1 cellular context compared by ENCODE assay signal in the genomic region with DNA sequence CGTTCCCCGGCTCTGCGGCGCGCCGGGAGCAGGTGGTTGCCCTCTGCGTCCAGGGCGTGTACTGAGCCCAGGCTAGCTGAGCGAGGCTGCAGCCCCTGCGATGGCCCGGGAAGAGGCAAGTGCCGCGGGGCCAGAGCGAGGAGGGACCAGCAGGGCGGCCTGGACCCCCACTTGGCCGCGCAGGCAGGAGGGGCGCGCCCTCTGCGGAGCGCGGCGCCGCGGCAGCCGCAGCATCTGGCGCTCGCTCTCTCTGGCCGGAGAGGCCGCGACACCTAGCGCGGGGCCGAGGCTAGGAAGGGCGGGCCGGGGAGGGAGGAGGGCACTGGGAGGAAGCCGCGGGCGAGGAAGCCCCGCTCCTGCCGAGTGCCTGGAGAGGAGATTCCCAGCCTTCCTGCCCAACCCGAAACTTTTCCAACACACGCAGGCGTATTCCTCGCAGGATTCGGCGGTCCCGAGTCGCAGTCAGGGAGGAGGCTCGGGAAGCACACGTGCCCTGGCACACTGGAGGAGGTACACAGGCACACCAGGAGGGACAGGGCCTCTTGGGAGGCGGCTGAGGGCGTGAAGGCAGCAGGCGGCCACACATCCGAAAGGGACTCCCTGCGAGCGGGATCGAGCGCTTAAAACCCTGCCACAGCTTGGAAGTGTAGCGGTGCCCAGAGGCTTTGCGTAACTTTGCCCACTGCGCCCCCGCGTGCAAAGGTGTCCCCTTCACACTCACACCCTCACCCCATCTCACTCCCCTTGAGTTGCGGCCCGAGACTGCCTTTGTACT.
TF ChIP-seq lines count a peak whose summit lies in the region.

No MANE protein-coding gene starts in this region.

TF ChIP-seq in HEK293, 187 proteins besides CTCF, POLR2A, EP300 and RAD21 (continued from another document and continues in another):
- TF ChIP-seq ZNF426 (tag by site-specific recombination; IDR thresholded peaks at IDR 0.05) (no peak), ZBTB7A (tag by site-specific recombination; IDR thresholded peaks at IDR 0.05; ENCODE audit: low read depth) (no peak), ZSCAN16 (tag by site-specific recombination; IDR thresholded peaks at IDR 0.05) (no peak), ZNF658 (tag by site-specific recombination; IDR thresholded peaks at IDR 0.05) (no peak), ZNF677 (tag by site-specific recombination; IDR thresholded peaks at IDR 0.05) (no peak), HOXD13 (CRISPR knock-in tag; IDR thresholded peaks at IDR 0.05; ENCODE audit: borderline replicate concordance) (no peak), ZNF311 (tag by site-specific recombination; IDR thresholded peaks at IDR 0.05; ENCODE audit: borderline replicate concordance) (no peak), TRIM28 (IDR thresholded peaks at IDR 0.05; ENCODE audit: borderline replicate concordance, low read length) (no peak), ZNF629 (tag by site-specific recombination; IDR thresholded peaks at IDR 0.05) (no peak), ZIC2 (tag by site-specific recombination; IDR thresholded peaks at IDR 0.05) (peak; percentile 86), ZNF837 (tag by site-specific recombination; IDR thresholded peaks at IDR 0.05) (no peak), ZNF555 (tag by site-specific recombination; conservative IDR thresholded peaks at IDR 0.05) (no peak), KLF10 (tag by site-specific recombination; IDR thresholded peaks at IDR 0.05) (no peak), SP2 (tag by site-specific recombination; IDR thresholded peaks at IDR 0.05) (peak; percentile 31; the same call in 1 of the 2 replicates), ZBTB8A (tag by site-specific recombination; IDR thresholded peaks at IDR 0.05) (peak; percentile 65; the same call in 1 of the 2 replicates), ZNF354C (tag by site-specific recombination; IDR thresholded peaks at IDR 0.05; ENCODE audit: borderline replicate concordance, low read depth) (no peak), ZNF19 (tag by site-specific recombination; IDR thresholded peaks at IDR 0.05; ENCODE audit: low read depth) (no peak), ZBTB48 (tag by site-specific recombination; IDR thresholded peaks at IDR 0.05) (peak; percentile 34; the same call in 1 of the 2 replicates), ZNF473 (tag by site-specific recombination; IDR thresholded peaks at IDR 0.05) (no peak), ZBTB49 (tag by site-specific recombination; IDR thresholded peaks at IDR 0.05; ENCODE audit: low read depth) (no peak), ZNF692 (tag by site-specific recombination; IDR thresholded peaks at IDR 0.05) (peak; percentile 73; the same call in 1 of the 2 replicates), ZNF664 (tag by site-specific recombination; IDR thresholded peaks at IDR 0.05) (no peak), KLF7 (tag by site-specific recombination; IDR thresholded peaks at IDR 0.05; ENCODE audit: borderline replicate concordance) (no peak), ZNF777 (tag by site-specific recombination; IDR thresholded peaks at IDR 0.05; ENCODE audit: borderline replicate concordance) (no peak), ZNF214 (tag by site-specific recombination; IDR thresholded peaks at IDR 0.05; ENCODE audit: borderline replicate concordance) (no peak), ZNF521 (tag by site-specific recombination; IDR thresholded peaks at IDR 0.05) (no peak), PRDM2 (tag by site-specific recombination; IDR thresholded peaks at IDR 0.05; ENCODE audit: borderline replicate concordance) (no peak), GLI4 (tag by site-specific recombination; IDR thresholded peaks at IDR 0.05) (no peak), ZNF23 (tag by site-specific recombination; IDR thresholded peaks at IDR 0.05; ENCODE audit: borderline replicate concordance) (no peak), ZEB2 (tag by site-specific recombination; IDR thresholded peaks at IDR 0.05) (no peak), ZNF561 (tag by site-specific recombination; IDR thresholded peaks at IDR 0.05; ENCODE audit: borderline replicate concordance) (no peak; the same call in 1 of the 2 replicates)
- TF ChIP-seq, protein P1, sequence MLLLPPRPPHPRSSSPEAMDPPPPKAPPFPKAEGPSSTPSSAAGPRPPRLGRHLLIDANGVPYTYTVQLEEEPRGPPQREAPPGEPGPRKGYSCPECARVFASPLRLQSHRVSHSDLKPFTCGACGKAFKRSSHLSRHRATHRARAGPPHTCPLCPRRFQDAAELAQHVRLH (tag by site-specific recombination; IDR thresholded peaks at IDR 0.05), result no peak
- TF ChIP-seq, protein P2, sequence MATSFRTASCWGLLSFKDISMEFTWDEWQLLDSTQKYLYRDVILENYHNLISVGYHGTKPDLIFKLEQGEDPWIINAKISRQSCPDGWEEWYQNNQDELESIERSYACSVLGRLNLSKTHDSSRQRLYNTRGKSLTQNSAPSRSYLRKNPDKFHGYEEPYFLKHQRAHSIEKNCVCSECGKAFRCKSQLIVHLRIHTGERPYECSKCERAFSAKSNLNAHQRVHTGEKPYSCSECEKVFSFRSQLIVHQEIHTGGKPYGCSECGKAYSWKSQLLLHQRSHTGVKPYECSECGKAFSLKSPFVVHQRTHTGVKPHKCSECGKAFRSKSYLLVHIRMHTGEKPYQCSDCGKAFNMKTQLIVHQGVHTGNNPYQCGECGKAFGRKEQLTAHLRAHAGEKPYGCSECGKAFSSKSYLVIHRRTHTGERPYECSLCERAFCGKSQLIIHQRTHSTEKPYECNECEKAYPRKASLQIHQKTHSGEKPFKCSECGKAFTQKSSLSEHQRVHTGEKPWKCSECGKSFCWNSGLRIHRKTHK (tag by site-specific recombination; IDR thresholded peaks at IDR 0.05), result no peak
- TF ChIP-seq, protein P3, sequence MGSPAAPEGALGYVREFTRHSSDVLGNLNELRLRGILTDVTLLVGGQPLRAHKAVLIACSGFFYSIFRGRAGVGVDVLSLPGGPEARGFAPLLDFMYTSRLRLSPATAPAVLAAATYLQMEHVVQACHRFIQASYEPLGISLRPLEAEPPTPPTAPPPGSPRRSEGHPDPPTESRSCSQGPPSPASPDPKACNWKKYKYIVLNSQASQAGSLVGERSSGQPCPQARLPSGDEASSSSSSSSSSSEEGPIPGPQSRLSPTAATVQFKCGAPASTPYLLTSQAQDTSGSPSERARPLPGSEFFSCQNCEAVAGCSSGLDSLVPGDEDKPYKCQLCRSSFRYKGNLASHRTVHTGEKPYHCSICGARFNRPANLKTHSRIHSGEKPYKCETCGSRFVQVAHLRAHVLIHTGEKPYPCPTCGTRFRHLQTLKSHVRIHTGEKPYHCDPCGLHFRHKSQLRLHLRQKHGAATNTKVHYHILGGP (tag by site-specific recombination; IDR thresholded peaks at IDR 0.05), result no peak
- TF ChIP-seq, protein P4, sequence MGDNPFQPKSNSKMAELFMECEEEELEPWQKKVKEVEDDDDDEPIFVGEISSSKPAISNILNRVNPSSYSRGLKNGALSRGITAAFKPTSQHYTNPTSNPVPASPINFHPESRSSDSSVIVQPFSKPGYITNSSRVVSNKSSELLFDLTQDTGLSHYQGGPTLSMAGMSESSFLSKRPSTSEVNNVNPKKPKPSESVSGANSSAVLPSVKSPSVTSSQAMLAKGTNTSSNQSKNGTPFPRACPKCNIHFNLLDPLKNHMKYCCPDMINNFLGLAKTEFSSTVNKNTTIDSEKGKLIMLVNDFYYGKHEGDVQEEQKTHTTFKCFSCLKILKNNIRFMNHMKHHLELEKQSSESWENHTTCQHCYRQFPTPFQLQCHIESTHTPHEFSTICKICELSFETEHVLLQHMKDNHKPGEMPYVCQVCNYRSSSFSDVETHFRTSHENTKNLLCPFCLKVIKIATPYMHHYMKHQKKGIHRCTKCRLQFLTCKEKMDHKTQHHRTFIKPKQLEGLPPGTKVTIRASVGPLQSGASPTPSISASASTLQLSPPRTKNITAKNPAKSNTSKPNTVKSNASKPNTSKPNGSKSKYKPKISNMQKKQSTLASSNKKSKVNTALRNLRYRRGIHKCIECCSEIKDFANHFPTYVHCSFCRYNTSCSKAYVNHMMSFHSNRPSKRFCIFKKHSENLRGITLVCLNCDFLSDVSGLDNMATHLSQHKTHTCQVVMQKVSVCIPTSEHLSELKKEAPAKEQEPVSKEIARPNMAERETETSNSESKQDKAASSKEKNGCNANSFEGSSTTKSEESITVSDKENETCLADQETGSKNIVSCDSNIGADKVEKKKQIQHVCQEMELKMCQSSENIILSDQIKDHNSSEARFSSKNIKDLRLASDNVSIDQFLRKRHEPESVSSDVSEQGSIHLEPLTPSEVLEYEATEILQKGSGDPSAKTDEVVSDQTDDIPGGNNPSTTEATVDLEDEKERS (tag by site-specific recombination; IDR thresholded peaks at IDR 0.05), result no peak
- TF ChIP-seq, protein P5, sequence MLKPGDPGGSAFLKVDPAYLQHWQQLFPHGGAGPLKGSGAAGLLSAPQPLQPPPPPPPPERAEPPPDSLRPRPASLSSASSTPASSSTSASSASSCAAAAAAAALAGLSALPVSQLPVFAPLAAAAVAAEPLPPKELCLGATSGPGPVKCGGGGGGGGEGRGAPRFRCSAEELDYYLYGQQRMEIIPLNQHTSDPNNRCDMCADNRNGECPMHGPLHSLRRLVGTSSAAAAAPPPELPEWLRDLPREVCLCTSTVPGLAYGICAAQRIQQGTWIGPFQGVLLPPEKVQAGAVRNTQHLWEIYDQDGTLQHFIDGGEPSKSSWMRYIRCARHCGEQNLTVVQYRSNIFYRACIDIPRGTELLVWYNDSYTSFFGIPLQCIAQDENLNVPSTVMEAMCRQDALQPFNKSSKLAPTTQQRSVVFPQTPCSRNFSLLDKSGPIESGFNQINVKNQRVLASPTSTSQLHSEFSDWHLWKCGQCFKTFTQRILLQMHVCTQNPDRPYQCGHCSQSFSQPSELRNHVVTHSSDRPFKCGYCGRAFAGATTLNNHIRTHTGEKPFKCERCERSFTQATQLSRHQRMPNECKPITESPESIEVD (tag by site-specific recombination; IDR thresholded peaks at IDR 0.05), result no peak
